In genomic region chr1:46615088-46615487, GRCh38 we compare ENCODE assay signal across 11 cellular contexts. TPM values are rescaled to one million over a fixed set of nuclear protein-coding genes. Genes with fewer than 3 reads are reported as not detected.
DNase-seq lines count a peak whose midpoint lies in the region; ATAC-seq and TF ChIP-seq lines count a peak whose summit lies in the region.
"Had no signal": no experiment of that assay in that cellular context is flagged by ENCODE, and none has a peak within 500 bp of the region (broad histone marks: within the 10 kb centered on the region; RNA-seq: fewer than 3 reads in every experiment).

No MANE protein-coding gene starts in this region.

- H3K27me3 Mint-ChIP-seq in CD8-positive, alpha-beta T cell (ENCODE audit: low read depth): no peaks in the 10 kb centered on the region
- H3K27me3 Mint-ChIP-seq in effector memory CD8-positive, alpha-beta T cell: no peaks in the 10 kb centered on the region
- no peaks in the 10 kb centered on the region for H3K27me3 Mint-ChIP-seq in osteocyte (ENCODE audit: unreplicated experiment)

- in situ Hi-C loops in GM13976 (cut with MboI; ENCODE audit: low sequenced_read_pairs, unreplicated experiment): no loop called here

- no peak for ATAC-seq in CD8-positive, alpha-beta T cell
- no peak for ATAC-seq in effector memory CD8-positive, alpha-beta T cell (replicated peaks)
- ATAC-seq in GM19455 (IDR thresholded peaks at IDR 0.05; ENCODE audit: unreplicated experiment): no peak

- no peaks in the 10 kb centered on the region for H4K20me1 ChIP-seq in OCI-LY3 (ENCODE audit: insufficient read depth, low read length)

- intact Hi-C loops in CD8-positive, alpha-beta T cell (cut with DNase I, micrococcal nuclease): loop anchor here (5.0 to 10.0 kb wide), 3 partner anchors 83 to 720 kb away; partner anchors contain the start of genes CMPK1 (in 1 of the 2) and RAD54L (in 1 of the 2)

- H3K4me1 ChIP-seq in CD8-positive, alpha-beta T cell (ENCODE audit: insufficient read depth, low read length): peaks cover 51% of the 10 kb centered on the region
- H3K4me1 ChIP-seq in OCI-LY3 (ENCODE audit: low read length): peaks cover 9% of the 10 kb centered on the region; the same call in 1 of the 2 replicates

- no peaks in the 10 kb centered on the region for H3K79me2 ChIP-seq in OCI-LY3 (ENCODE audit: low read length)

- TF ChIP-seq CTCF in CD8-positive, alpha-beta T cell (IDR thresholded peaks at IDR 0.05): no peak
- TF ChIP-seq CTCF in OCI-LY3 (IDR thresholded peaks at IDR 0.05; ENCODE audit: low read depth, low read length): no peak
- TF ChIP-seq CTCF in osteocyte (IDR thresholded peaks at IDR 0.05): no peak
- TF ChIP-seq CTCF in GM13976 (IDR thresholded peaks at IDR 0.05; ENCODE audit: borderline replicate concordance, control extremely low read depth, extremely low read depth, insufficient read depth, missing control alignments): no peak

- H3K9me3 Mint-ChIP-seq in CD8-positive, alpha-beta T cell: no peaks in the 10 kb centered on the region
- H3K9me3 Mint-ChIP-seq in effector memory CD8-positive, alpha-beta T cell: no peaks in the 10 kb centered on the region
- H3K9me3 Mint-ChIP-seq in osteocyte (ENCODE audit: unreplicated experiment): no peaks in the 10 kb centered on the region

- no peak overlapping the region for H2AFZ ChIP-seq in OCI-LY3 (ENCODE audit: low read depth, low read length)

- no peak overlapping the region for H3K27ac ChIP-seq in CD8-positive, alpha-beta T cell (ENCODE audit: low read depth, low read length)
- H3K27ac ChIP-seq in OCI-LY3 (ENCODE audit: low read length): no peak overlapping the region
- H3K27ac ChIP-seq: SJSA1 had no signal

- H3K4me1 Mint-ChIP-seq in CD8-positive, alpha-beta T cell (ENCODE audit: low read depth): peaks cover 60% of the 10 kb centered on the region
- peaks cover 36 to 50% of the 10 kb centered on the region in 2 donors for H3K4me1 Mint-ChIP-seq in effector memory CD8-positive, alpha-beta T cell (ENCODE audit: low read depth in 2 of 2)
- H3K4me1 Mint-ChIP-seq in osteocyte (ENCODE audit: unreplicated experiment): peaks cover 60% of the 10 kb centered on the region

- no peaks in the 10 kb centered on the region for H3K27me3 ChIP-seq in CD8-positive, alpha-beta T cell (ENCODE audit: insufficient read depth, low read length)
- no peaks in the 10 kb centered on the region for H3K27me3 ChIP-seq in OCI-LY3 (ENCODE audit: low read depth, low read length)
- H3K27me3 ChIP-seq: SJSA1 had no signal

- CTCF ChIA-PET in CD8-positive, alpha-beta T cell (lab: Charles Lee): interaction anchor here (3.0 kb wide), 1 partner anchor 11 kb away, joined by 15 read pairs; the partner anchor contains the start of gene MKNK1
- CTCF ChIA-PET in HEK293T (lab: Yijun Ruan, JAX): interaction anchor here (1.2 kb wide), 1 partner anchor 110 kb away, joined by 3 read pairs; no protein-coding TSS in a partner anchor

- H3K4me3 Mint-ChIP-seq in CD8-positive, alpha-beta T cell: peak overlapping the region; percentile 90
- H3K4me3 Mint-ChIP-seq in effector memory CD8-positive, alpha-beta T cell: peak overlapping the region; percentile 95 to 96
- H3K4me3 Mint-ChIP-seq in osteocyte (ENCODE audit: unreplicated experiment): peak overlapping the region; percentile 89

- DNase-seq in CD8-positive, alpha-beta T cell: no peak
- DNase-seq in effector memory CD8-positive, alpha-beta T cell: no peak
- DNase-seq in osteocyte (ENCODE audit: extremely low spot score, unreplicated experiment): no peak
- DNase-seq in GM13976 (ENCODE audit: low spot score): no peak
- no peak for DNase-seq in NCI-H1436 treated with DMSO at 0.1 percent for 48 hours (lab: John Stamatoyannopoulos, UW)
- no peak for DNase-seq in HEK293T (ENCODE audit: extremely low spot score)
- DNase-seq: midbrain, NCI-H1694 had no signal

- peak overlapping the region; percentile 89 for H3K27ac Mint-ChIP-seq in CD8-positive, alpha-beta T cell
- H3K27ac Mint-ChIP-seq in effector memory CD8-positive, alpha-beta T cell: peak overlapping the region; percentile 93 to 96
- H3K27ac Mint-ChIP-seq in osteocyte (ENCODE audit: unreplicated experiment): peak overlapping the region; percentile 44

- no peaks in the 10 kb centered on the region for H3K9me3 ChIP-seq in CD8-positive, alpha-beta T cell (ENCODE audit: low read length)
- H3K9me3 ChIP-seq in OCI-LY3 (ENCODE audit: insufficient read depth, low read length): no peaks in the 10 kb centered on the region
- H3K9me3 ChIP-seq: SJSA1 had no signal

- peaks cover 3% of the 10 kb centered on the region for H3K36me3 ChIP-seq in CD8-positive, alpha-beta T cell (ENCODE audit: insufficient read depth, low read length)
- no peaks in the 10 kb centered on the region for H3K36me3 ChIP-seq in OCI-LY3 (replicated peaks; ENCODE audit: low read depth, low read length)

- H3K9ac ChIP-seq in OCI-LY3 (ENCODE audit: low read length): no peak overlapping the region

- H3K4me3 ChIP-seq in CD8-positive, alpha-beta T cell (ENCODE audit: low read depth, low read length): peak overlapping the region; percentile 91
- 0 out of 2 replicates have a peak overlapping the region, but pooled peaks have one; percentile 97 for H3K4me3 ChIP-seq in OCI-LY3 (ENCODE audit: low read length)

- POLR2A ChIA-PET in CD8-positive, alpha-beta T cell (lab: Charles Lee): interaction anchor here (1.6 to 8.9 kb wide), 3 partner anchors 11 to 102 kb away, joined by 3 to 102 read pairs (median 5); partner anchors contain the start of genes ATPAF1 and MKNK1
- POLR2A ChIA-PET in HEK293T (lab: Yijun Ruan, JAX): interaction anchor here (1.5 to 9.4 kb wide), 2 partner anchors 9 to 104 kb away, joined by 4 to 101 read pairs; partner anchors contain the start of genes EFCAB14 and MKNK1

- peak overlapping the region; percentile 97; the same call in 1 of the 2 replicates for H3K4me2 ChIP-seq in OCI-LY3 (ENCODE audit: low read length)

- H3K36me3 Mint-ChIP-seq in CD8-positive, alpha-beta T cell: peaks cover 26% of the 10 kb centered on the region
- peaks cover 5% of the 10 kb centered on the region for H3K36me3 Mint-ChIP-seq in effector memory CD8-positive, alpha-beta T cell (ENCODE audit: insufficient read depth)
- peaks cover 2% of the 10 kb centered on the region for H3K36me3 Mint-ChIP-seq in osteocyte (ENCODE audit: unreplicated experiment)

TF ChIP-seq in HEK293T, 16 proteins besides CTCF, POLR2A, EP300 and RAD21:
- TF ChIP-seq TARDBP (IDR thresholded peaks at IDR 0.05) (no peak), FOXA1 (IDR thresholded peaks at IDR 0.05) (no peak), ELF4 (IDR thresholded peaks at IDR 0.05) (no peak), SP1 (IDR thresholded peaks at IDR 0.05) (no peak), CTBP1 (IDR thresholded peaks at IDR 0.05; ENCODE audit: borderline replicate concordance) (no peak), FOXM1 (IDR thresholded peaks at IDR 0.05; ENCODE audit: borderline replicate concordance) (no peak), BHLHE40 (IDR thresholded peaks at IDR 0.05; ENCODE audit: borderline replicate concordance) (no peak), ARNT (IDR thresholded peaks at IDR 0.05) (no peak), HDGF (IDR thresholded peaks at IDR 0.05; ENCODE audit: borderline replicate concordance) (no peak)

RNA-seq across cellular contexts. Expression of gene MOB3C, which starts 1.5 kb away (rescaled TPM):
- total RNA-seq in CD8-positive, alpha-beta T cell: 1 to 10 TPM; 8.0 to 8.6 TPM
- total RNA-seq in osteocyte: 9.4 and 9.6 TPM in 2 replicates

RNA-seq across cellular contexts. Expression of gene MKNK1, which starts 11.0 kb away (rescaled TPM):
- 10 to 100 TPM; 30.3 to 30.6 TPM for total RNA-seq in CD8-positive, alpha-beta T cell
- total RNA-seq in osteocyte: 32.5 and 35.0 TPM in 2 replicates

RNA-seq across cellular contexts. Expression of gene ATPAF1, which starts 53.1 kb away (rescaled TPM):
- total RNA-seq in CD8-positive, alpha-beta T cell: 10 to 100 TPM in 1 of 2 experiments, 1 to 10 TPM in 1; 8.3 to 10.5 TPM
- 34.2 and 35.7 TPM in 2 replicates for total RNA-seq in osteocyte

RNA-seq across cellular contexts. Expression of gene TEX38, which starts 56.6 kb away (rescaled TPM):
- total RNA-seq in CD8-positive, alpha-beta T cell: not detected
- not detected in 2 replicates for total RNA-seq in osteocyte
- total RNA-seq: SJSA1 had no signal

Comparison
In these comparisons a context has a peak if more than half of its experiments do, and no peak if none do; other contexts are left out.
1. H3K27ac Mint-ChIP-seq: peak in every context shown above with its lines; median percentile 94 in effector memory CD8-positive, alpha-beta T cell; 89 in CD8-positive, alpha-beta T cell; 44 in osteocyte.